15 cellular contexts compared by ENCODE assay signal in the genomic region with DNA sequence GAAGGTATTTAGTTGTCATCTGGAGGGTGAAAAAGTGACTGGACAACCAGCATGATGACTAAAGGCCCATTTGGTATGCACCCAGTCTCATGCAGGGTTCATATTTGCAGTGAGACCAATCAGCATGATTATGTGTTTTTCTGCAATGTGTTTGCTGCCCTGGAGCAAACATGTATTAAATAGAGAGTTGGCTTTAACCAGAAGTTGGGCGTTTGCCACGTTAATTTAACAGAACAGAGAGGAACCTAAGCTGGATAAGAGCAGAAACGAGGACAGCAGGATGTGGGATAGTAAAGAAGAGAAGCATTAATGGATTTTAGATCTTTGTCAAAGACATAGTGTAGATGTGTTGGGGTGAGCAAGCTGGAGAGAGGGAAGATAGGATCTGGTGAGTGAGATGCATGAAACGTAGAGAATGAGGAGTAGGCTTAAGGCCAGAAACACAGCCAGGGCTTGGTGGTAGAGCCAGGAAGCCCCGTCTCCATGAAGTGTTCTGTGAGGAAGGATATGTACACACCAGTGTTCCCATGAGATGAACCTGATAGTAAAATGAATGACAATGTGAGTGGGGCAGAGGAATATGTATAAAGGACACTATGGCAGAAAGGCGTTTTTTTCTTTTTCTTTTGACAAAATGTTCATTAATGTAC.
DNase-seq lines count a peak whose midpoint lies in the region; ATAC-seq and TF ChIP-seq lines count a peak whose summit lies in the region.
"Had no signal": no experiment of that assay in that cellular context is flagged by ENCODE, and none has a peak within 500 bp of the region (broad histone marks: within the 10 kb centered on the region; RNA-seq: fewer than 3 reads in every experiment).

No MANE protein-coding gene starts in this region.

- H3K27ac ChIP-seq in 22Rv1 (peak overlapping the region; percentile 56), DND-41 (ENCODE audit: low read length) (no peak overlapping the region)
- H3K27ac ChIP-seq: SJCRH30 had no signal

- H3K4me2 ChIP-seq in DND-41 (ENCODE audit: insufficient read depth, low read length): no peak overlapping the region

- no peaks in the 10 kb centered on the region for H3K36me3 ChIP-seq in DND-41 (ENCODE audit: insufficient read depth, low read length)
- H3K36me3 ChIP-seq: SJCRH30 had no signal

- 0 out of 3 replicates have a peak, but pooled peaks have one; percentile 19 for ATAC-seq in DND-41 (ENCODE audit: insufficient read depth, low read depth)
- ATAC-seq in GM19328 (IDR thresholded peaks at IDR 0.05; ENCODE audit: unreplicated experiment): no peak
- ATAC-seq: CD8-positive, alpha-beta T cell had no signal

- no peaks in the 10 kb centered on the region for H3K27me3 ChIP-seq in DND-41 (ENCODE audit: insufficient read depth, low read length, poor library complexity)
- H3K27me3 ChIP-seq: SJCRH30 had no signal

- no peaks in the 10 kb centered on the region for H3K4me1 ChIP-seq in DND-41 (ENCODE audit: insufficient read depth, low read length)
- H3K4me1 ChIP-seq: SJCRH30 had no signal

- H3K79me2 ChIP-seq in DND-41 (ENCODE audit: insufficient read depth, low read length): no peaks in the 10 kb centered on the region

- H4K20me1 ChIP-seq in DND-41 (ENCODE audit: insufficient read depth, low read length): no peaks in the 10 kb centered on the region

- H3K9me3 ChIP-seq in DND-41 (ENCODE audit: insufficient read depth, low read length, severe bottlenecking): no peaks in the 10 kb centered on the region
- H3K9me3 ChIP-seq: SJCRH30 had no signal

- TF ChIP-seq CTCF in 22Rv1 (IDR thresholded peaks at IDR 0.05) (no peak), DND-41 (IDR thresholded peaks at IDR 0.05; ENCODE audit: borderline replicate concordance, extremely low read depth, low read length, poor library complexity, severe bottlenecking) (no peak)

- no peak overlapping the region for H2AFZ ChIP-seq in DND-41 (ENCODE audit: low read depth, low read length)

- no peak overlapping the region for H3K4me3 ChIP-seq in DND-41 (ENCODE audit: low read depth in 1 of 2, low read length in 2 of 2)
- H3K4me3 ChIP-seq: SJCRH30 had no signal

- DNase-seq in DND-41 (no peak), NCI-H446 treated with DMSO at 0.1 percent for 48 hours (lab: John Stamatoyannopoulos, UW) (peak; percentile 45), foreskin melanocyte (peak; percentile 73), HUDEP-2 (lab: John Stamatoyannopoulos, UW; ENCODE audit: unreplicated experiment in 76 of 76) (no peak), NCI-H82 treated with DMSO at 0.1 percent for 48 hours (lab: John Stamatoyannopoulos, UW; ENCODE audit: unreplicated experiment) (no peak)
- DNase-seq in activated effector memory CD4-positive, alpha-beta T cell treated with Interleukin-2 at 50 U/mL for 16 hours: no peak
- DNase-seq: ACHN; CD8-positive, alpha-beta T cell; HCEC 1CT; NCI-H1048; NCI-H510A; NCI-H82; SJCRH30 had no signal

- no peak overlapping the region for H3K9ac ChIP-seq in DND-41 (ENCODE audit: low read depth, low read length)

Comparison
In these comparisons a context has a peak if more than half of its experiments do, and no peak if none do; other contexts are left out.
1. DNase-seq: peak in NCI-H446 treated with DMSO at 0.1 percent for 48 hours (single experiment) and foreskin melanocyte (single experiment); none in DND-41 (single experiment), HUDEP-2 (0 of 76), NCI-H82 treated with DMSO at 0.1 percent for 48 hours (single experiment) and activated effector memory CD4-positive, alpha-beta T cell treated with Interleukin-2 at 50 U/mL for 16 hours (single experiment).